Comparison of ENCODE assay signal across 9 cellular contexts in the genomic region with DNA sequence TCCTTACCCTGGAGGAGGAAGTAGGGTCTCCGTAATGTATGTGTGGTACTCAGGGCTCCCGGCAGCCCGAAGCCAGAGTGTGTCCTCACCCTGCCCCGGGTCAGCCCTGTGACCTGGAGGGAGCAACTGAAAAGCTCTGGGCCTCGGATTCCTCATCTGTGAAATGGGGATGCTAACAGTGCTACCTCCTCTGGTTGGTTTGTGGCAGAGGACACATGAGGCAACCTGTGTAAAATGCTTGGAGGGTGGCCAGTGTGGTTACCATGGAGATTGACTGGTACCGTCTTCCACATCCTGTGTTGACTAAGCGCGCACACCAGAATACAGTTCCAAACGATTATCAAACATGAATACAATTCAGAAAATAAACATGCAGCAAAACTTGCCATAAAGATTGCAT.
DNase-seq lines count a peak whose midpoint lies in the region; ATAC-seq and TF ChIP-seq lines count a peak whose summit lies in the region.
"Had no signal": no experiment of that assay in that cellular context is flagged by ENCODE, and none has a peak within 500 bp of the region (broad histone marks: within the 10 kb centered on the region; RNA-seq: fewer than 3 reads in every experiment).

No MANE protein-coding gene starts in this region.

- H3K36me3 ChIP-seq in lower lobe of right lung (no peaks in the 10 kb centered on the region), gastroesophageal sphincter (no peaks in the 10 kb centered on the region)
- H3K36me3 ChIP-seq: heart right ventricle had no signal

- DNase-seq in activated gamma-delta T cell treated with Interleukin-2 at 50 U/mL for 16 hours (peak; percentile 84), activated gamma-delta T cell (lab: John Stamatoyannopoulos, UW) (no peak), lower lobe of right lung (no peak), ureter (ENCODE audit: low spot score) (peak; percentile 61), NCI-H510A (lab: John Stamatoyannopoulos, UW) (no peak)
- peak; percentile 71 for DNase-seq in activated T-helper 2 cell treated with anti-CD3 and anti-CD28 coated beads, Interferon-gamma antibody, Interleukin-2, Interleukin-4, amounts not matched to agents 10 μg/mL and 5 μg/mL and 100 μg/mL, durations not matched to agents 14 hours and 24 hours and 36 hours (ENCODE audit: low spot score)
- DNase-seq: heart right ventricle had no signal

- peak overlapping the region; percentile 79 for H3K27ac Mint-ChIP-seq in activated T-helper 2 cell treated with anti-CD3 and anti-CD28 coated beads, Interferon-gamma antibody, Interleukin-2, Interleukin-4, amounts not matched to agents 10 μg/mL and 5 μg/mL and 100 μg/mL, durations not matched to agents 14 hours and 24 hours and 36 hours

- intact Hi-C loops in activated T-helper 2 cell treated with anti-CD3 and anti-CD28 coated beads, Interferon-gamma antibody, Interleukin-2, Interleukin-4, amounts not matched to agents 10 μg/mL and 5 μg/mL and 100 μg/mL, durations not matched to agents 14 hours and 24 hours and 36 hours (cut with micrococcal nuclease), result loop anchor here (1.0 to 10.0 kb wide), 5 partner anchors 24 to 722 kb away; no protein-coding TSS in a partner anchor
- intact Hi-C loops in lower lobe of right lung (cut with DNase I), result no loop called here

- H3K27me3 Mint-ChIP-seq in activated T-helper 2 cell treated with anti-CD3 and anti-CD28 coated beads, Interferon-gamma antibody, Interleukin-2, Interleukin-4, amounts not matched to agents 10 μg/mL and 5 μg/mL and 100 μg/mL, durations not matched to agents 14 hours and 24 hours and 36 hours (ENCODE audit: low read depth), result no peaks in the 10 kb centered on the region

- no peak for TF ChIP-seq EP300 in gastroesophageal sphincter (IDR thresholded peaks at IDR 0.05)

- H3K9me3 ChIP-seq in lower lobe of right lung, result no peaks in the 10 kb centered on the region
- no peaks in the 10 kb centered on the region for H3K9me3 ChIP-seq in gastroesophageal sphincter

- no peak overlapping the region for H3K4me3 ChIP-seq in lower lobe of right lung
- H3K4me3 ChIP-seq in gastroesophageal sphincter, result no peak overlapping the region
- H3K4me3 ChIP-seq: heart right ventricle had no signal

- WGBS in gastroesophageal sphincter (ENCODE audit: low coverage in 1 of 2), 2 donors, result 70 to 84% methylated on average over 3 to 7 of the region's 9 CpGs

- H3K4me1 ChIP-seq in lower lobe of right lung (no peaks in the 10 kb centered on the region), gastroesophageal sphincter (peaks cover 0 to 18% (median 0%) of the 10 kb centered on the region in 3 donors)

- H3K27me3 ChIP-seq in lower lobe of right lung (ENCODE audit: low read depth), result no peaks in the 10 kb centered on the region
- no peaks in the 10 kb centered on the region for H3K27me3 ChIP-seq in gastroesophageal sphincter
- H3K27me3 ChIP-seq: heart right ventricle had no signal

- H3K9me3 Mint-ChIP-seq in activated T-helper 2 cell treated with anti-CD3 and anti-CD28 coated beads, Interferon-gamma antibody, Interleukin-2, Interleukin-4, amounts not matched to agents 10 μg/mL and 5 μg/mL and 100 μg/mL, durations not matched to agents 14 hours and 24 hours and 36 hours, result peaks cover 7% of the 10 kb centered on the region

- H3K36me3 Mint-ChIP-seq in activated T-helper 2 cell treated with anti-CD3 and anti-CD28 coated beads, Interferon-gamma antibody, Interleukin-2, Interleukin-4, amounts not matched to agents 10 μg/mL and 5 μg/mL and 100 μg/mL, durations not matched to agents 14 hours and 24 hours and 36 hours (ENCODE audit: low read depth), result peaks cover 6% of the 10 kb centered on the region

- no peak for TF ChIP-seq CTCF in lower lobe of right lung (IDR thresholded peaks at IDR 0.05)
- no peak for TF ChIP-seq CTCF in gastroesophageal sphincter (IDR thresholded peaks at IDR 0.05)

- H3K4me1 Mint-ChIP-seq in activated T-helper 2 cell treated with anti-CD3 and anti-CD28 coated beads, Interferon-gamma antibody, Interleukin-2, Interleukin-4, amounts not matched to agents 10 μg/mL and 5 μg/mL and 100 μg/mL, durations not matched to agents 14 hours and 24 hours and 36 hours (ENCODE audit: low read depth), result peaks cover 50% of the 10 kb centered on the region

- peak; percentile 68 for ATAC-seq in lower lobe of right lung
- ATAC-seq in HG02798 (IDR thresholded peaks at IDR 0.05; ENCODE audit: poor library complexity, unreplicated experiment), result no peak
- no peak for ATAC-seq in gastroesophageal sphincter

- peak overlapping the region; percentile 45 for H3K4me3 Mint-ChIP-seq in activated T-helper 2 cell treated with anti-CD3 and anti-CD28 coated beads, Interferon-gamma antibody, Interleukin-2, Interleukin-4, amounts not matched to agents 10 μg/mL and 5 μg/mL and 100 μg/mL, durations not matched to agents 14 hours and 24 hours and 36 hours (ENCODE audit: low read depth)

- TF ChIP-seq POLR2A in gastroesophageal sphincter (IDR thresholded peaks at IDR 0.05), result no peak

- H3K27ac ChIP-seq in lower lobe of right lung (no peak overlapping the region), gastroesophageal sphincter (no peak overlapping the region)

Comparison
In these comparisons a context has a peak if more than half of its experiments do, and no peak if none do; other contexts are left out.
1. DNase-seq: peak in activated gamma-delta T cell treated with Interleukin-2 at 50 U/mL for 16 hours (single experiment), activated T-helper 2 cell treated with anti-CD3 and anti-CD28 coated beads, Interferon-gamma antibody, Interleukin-2, Interleukin-4, amounts not matched to agents 10 μg/mL and 5 μg/mL and 100 μg/mL, durations not matched to agents 14 hours and 24 hours and 36 hours (single experiment) and ureter (single experiment); none in activated gamma-delta T cell (single experiment), lower lobe of right lung (single experiment) and NCI-H510A (single experiment).
2. ATAC-seq: peak in lower lobe of right lung (2 of 2); none in HG02798 (single experiment) and gastroesophageal sphincter (single experiment).